8 cellular contexts compared by ENCODE assay signal in genomic region chr20:59031326-59032022, GRCh38. TPM values are rescaled to one million over a fixed set of nuclear protein-coding genes. Genes with fewer than 3 reads are reported as not detected.
DNase-seq lines count a peak whose midpoint lies in the region; ATAC-seq and TF ChIP-seq lines count a peak whose summit lies in the region.

No MANE protein-coding gene starts in this region.

- peak overlapping the region; percentile 87 for H4K5ac ChIP-seq in IMR-90 (ENCODE audit: low read depth, low read length)

- no peaks in the 10 kb centered on the region for H3K9me3 Mint-ChIP-seq in Calu3 (ENCODE audit: low read depth, unreplicated experiment)

- intact Hi-C loops in Calu3 (cut with micrococcal nuclease; ENCODE audit: unreplicated experiment) (loop anchor here (5.0 kb wide), 2 partner anchors 49 to 159 kb away; partner anchors contain the start of gene NELFCD), IMR-90 (cut with micrococcal nuclease) (loop anchor here (5.0 kb wide), 2 partner anchors 139 to 159 kb away; no protein-coding TSS in a partner anchor)

- H2BK20ac ChIP-seq in IMR-90 (ENCODE audit: low read depth, low read length): peak overlapping the region; percentile 50; the same call in 1 of the 2 replicates

- POLR2A ChIA-PET in IMR-90 (lab: Charles Lee; ENCODE audit: unreplicated experiment): interaction anchor here (1.3 kb wide), 1 partner anchor 12 kb away, joined by 5 read pairs; no protein-coding TSS in a partner anchor

- peaks cover 55% of the 10 kb centered on the region for H3K4me1 Mint-ChIP-seq in Calu3 (ENCODE audit: low read depth, unreplicated experiment)

- H3K23ac ChIP-seq in IMR-90 (ENCODE audit: low read depth, low read length): peak overlapping the region; percentile 99

- H3K27me3 Mint-ChIP-seq in Calu3 (ENCODE audit: unreplicated experiment): no peaks in the 10 kb centered on the region

- H3K4ac ChIP-seq in IMR-90 (ENCODE audit: low read depth, low read length): peak overlapping the region; percentile 99

- CTCF ChIA-PET in Calu3 (lab: Charles Lee) (interaction anchor here (1.2 to 2.5 kb wide), 3 partner anchors 12 to 161 kb away, joined by 4 to 11 read pairs (median 5); no protein-coding TSS in a partner anchor), IMR-90 (lab: Yijun Ruan, JAX) (interaction anchor here (0.9 to 1.4 kb wide), 2 partner anchors 12 to 45 kb away, joined by 3 to 5 read pairs; partner anchors contain the start of gene PRELID3B)

- peaks cover 7% of the 10 kb centered on the region for H3K9me1 ChIP-seq in IMR-90 (ENCODE audit: insufficient read depth, low read length)

- peak overlapping the region; percentile 93 for H2BK5ac ChIP-seq in IMR-90 (ENCODE audit: low read depth, low read length, poor library complexity, severe bottlenecking)

- peaks cover 9% of the 10 kb centered on the region for H3K4me1 ChIP-seq in IMR-90 (ENCODE audit: control insufficient read depth, insufficient read depth, low read length)
- peaks cover 35% of the 10 kb centered on the region for H3K4me1 ChIP-seq in mononuclear cell (ENCODE audit: insufficient read depth, low read length)

- H3K9me3 ChIP-seq in IMR-90 (ENCODE audit: control insufficient read depth, insufficient read depth, low read length): no peaks in the 10 kb centered on the region
- no peaks in the 10 kb centered on the region for H3K9me3 ChIP-seq in mononuclear cell (ENCODE audit: low read depth, low read length)

- in situ Hi-C loops in IMR-90 (cut with MboI; ENCODE audit: low sequenced_read_pairs) (loop anchor here (25.0 kb wide), 3 partner anchors 794 to 1644 kb away; partner anchors contain the start of genes ANKRD60 and RBM38), brain microvascular endothelial cell (cut with HindIII; ENCODE audit: low pct_ligation_motif_present, low sequenced_read_pairs) (no loop called here)

- H3K79me1 ChIP-seq in IMR-90 (ENCODE audit: low read depth in 1 of 2, low read length in 2 of 2): peaks cover 20 to 49% of the 10 kb centered on the region in 2 experiments

- TF ChIP-seq CTCF in Calu3 (IDR thresholded peaks at IDR 0.05; ENCODE audit: unreplicated experiment) (no peak), IMR-90 (conservative IDR thresholded peaks at IDR 0.05; ENCODE audit: low read depth, low read length) (no peak), brain microvascular endothelial cell (IDR thresholded peaks at IDR 0.05; ENCODE audit: low read depth, low read length, missing control alignments) (no peak)

- peak overlapping the region; percentile 99 for H2AK9ac ChIP-seq in IMR-90 (replicated peaks; ENCODE audit: low read depth, low read length, poor library complexity)

- H2AK5ac ChIP-seq in IMR-90 (ENCODE audit: low read depth, low read length): peak overlapping the region; percentile 85

- H3K14ac ChIP-seq in IMR-90 (replicated peaks; ENCODE audit: low read depth, low read length): peak overlapping the region; percentile 97

- no peak for ATAC-seq in IMR-90 (ENCODE audit: low read depth)

- TF ChIP-seq POLR2A in IMR-90 (IDR thresholded peaks at IDR 0.05; ENCODE audit: low read depth, low read length): no peak

- H3K4me3 ChIP-seq in IMR-90 (ENCODE audit: insufficient read depth, low read depth, low read length) (peak overlapping the region; percentile 93), brain microvascular endothelial cell (ENCODE audit: low read depth, low read length) (peak overlapping the region; percentile 89), mononuclear cell (ENCODE audit: low read length) (peak overlapping the region; percentile 65)

- no TSS peak for BruUV-seq in Calu3 (replicated peaks; lab: Mats Ljungman, UMichigan)
- no TSS peak for BruUV-seq in IMR-90 (replicated peaks; lab: Mats Ljungman, UMichigan)

- peak overlapping the region; percentile 49; the same call in 1 of the 2 replicates for H2BK120ac ChIP-seq in IMR-90 (ENCODE audit: low read depth, low read length)

- TF ChIP-seq RAD21 in IMR-90 (IDR thresholded peaks at IDR 0.05; ENCODE audit: low read length): no peak

- H2AFZ ChIP-seq in IMR-90 (replicated peaks; ENCODE audit: low read length, poor library complexity): peak overlapping the region; percentile 96

- H3K27ac ChIP-seq in IMR-90 (ENCODE audit: insufficient read depth, low read length) (peak overlapping the region; percentile 94), brain microvascular endothelial cell (peak overlapping the region; percentile 69)

- H4K20me1 ChIP-seq in IMR-90 (ENCODE audit: insufficient read depth, low read length): peaks cover 33% of the 10 kb centered on the region

- peak overlapping the region; percentile 96 for H3K4me2 ChIP-seq in IMR-90 (ENCODE audit: low read depth, low read length)

- peak overlapping the region; percentile 91 for H3K27ac Mint-ChIP-seq in Calu3 (ENCODE audit: unreplicated experiment)

- H3K27me3 ChIP-seq in IMR-90 (ENCODE audit: control insufficient read depth, insufficient read depth, low read length): no peaks in the 10 kb centered on the region
- no peaks in the 10 kb centered on the region for H3K27me3 ChIP-seq in brain microvascular endothelial cell (replicated peaks)
- H3K27me3 ChIP-seq in mononuclear cell (ENCODE audit: insufficient read depth, low read length): no peaks in the 10 kb centered on the region

- peak overlapping the region; percentile 48; the same call in 1 of the 3 replicates for H2BK15ac ChIP-seq in IMR-90 (ENCODE audit: low read depth, low read length)

- H3K4me3 Mint-ChIP-seq in Calu3 (ENCODE audit: low read depth, unreplicated experiment): peak overlapping the region; percentile 95

- peak overlapping the region; percentile 88 for H3K9ac ChIP-seq in IMR-90 (ENCODE audit: low read depth, low read length)

- peak overlapping the region; percentile 84 for H3K56ac ChIP-seq in IMR-90 (ENCODE audit: extremely low read depth, insufficient read depth, low read length)

- peak overlapping the region; percentile 69; the same call in 1 of the 2 replicates for H3K18ac ChIP-seq in IMR-90 (ENCODE audit: low read depth, low read length)

- H3K36me3 ChIP-seq in IMR-90 (ENCODE audit: control insufficient read depth, insufficient read depth, low read length) (peaks cover 19% of the 10 kb centered on the region), brain microvascular endothelial cell (replicated peaks) (peaks cover 34% of the 10 kb centered on the region)

- DNase-seq in Calu3: no peak
- DNase-seq in IMR-90: no peak
- no peak for DNase-seq in brain microvascular endothelial cell
- DNase-seq in stimulated activated CD4-positive, alpha-beta T cell treated with anti-CD3 and anti-CD28 coated beads, Interleukin-4, amount 100 ng/mL, for 4 hours: no peak
- DNase-seq in NCI-H510A (lab: John Stamatoyannopoulos, UW): no peak
- no peak for DNase-seq in C1 segment of cervical spinal cord (lab: John Stamatoyannopoulos, UW)
- no peak for DNase-seq in stimulated activated CD8-positive, alpha-beta memory T cell treated with anti-CD3 and anti-CD28 coated beads, Interleukin-4, amount 100 ng/mL, for 48 hours

- dilution Hi-C loops in IMR-90 (cut with HindIII; ENCODE audit: low sequenced_read_pairs, unreplicated experiment): no loop called here

- peaks cover 91% of the 10 kb centered on the region for H3K36me3 Mint-ChIP-seq in Calu3 (ENCODE audit: insufficient read depth, unreplicated experiment)

- WGBS in IMR-90 (ENCODE audit: extremely low coverage in 2 of 2, insufficient read length in 1 of 2), 2 experiments: 0% methylated on average over 4 of the region's 18 CpGs; no CpG with 5 or more reads in 1 of the 2 experiments

- peak overlapping the region; percentile 46 to 96 for H4K8ac ChIP-seq in IMR-90 (ENCODE audit: low read depth in 2 of 2, low read length in 2 of 2)

- peak overlapping the region; percentile 92 for H4K91ac ChIP-seq in IMR-90 (ENCODE audit: insufficient read depth, low read depth, low read length)

TF ChIP-seq in IMR-90, 13 proteins besides CTCF, POLR2A, EP300 and RAD21:
- TF ChIP-seq MAZ (IDR thresholded peaks at IDR 0.05; ENCODE audit: borderline replicate concordance, low read depth, low read length) (no peak), RFX5 (IDR thresholded peaks at IDR 0.05; ENCODE audit: low read depth, low read length) (no peak), MAFK (IDR thresholded peaks at IDR 0.05; ENCODE audit: low read depth, low read length) (no peak)
- TF ChIP-seq, protein P1, sequence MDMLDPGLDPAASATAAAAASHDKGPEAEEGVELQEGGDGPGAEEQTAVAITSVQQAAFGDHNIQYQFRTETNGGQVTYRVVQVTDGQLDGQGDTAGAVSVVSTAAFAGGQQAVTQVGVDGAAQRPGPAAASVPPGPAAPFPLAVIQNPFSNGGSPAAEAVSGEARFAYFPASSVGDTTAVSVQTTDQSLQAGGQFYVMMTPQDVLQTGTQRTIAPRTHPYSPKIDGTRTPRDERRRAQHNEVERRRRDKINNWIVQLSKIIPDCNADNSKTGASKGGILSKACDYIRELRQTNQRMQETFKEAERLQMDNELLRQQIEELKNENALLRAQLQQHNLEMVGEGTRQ (IDR thresholded peaks at IDR 0.05; ENCODE audit: low read depth, low read length): peak; percentile 35; the same call in 1 of the 2 replicates
TF ChIP-seq in IMR-90: peak in this region for 1.

RNA-seq across cellular contexts. Expression of gene ATP5F1E, which starts 0.7 kb away (rescaled TPM):
- total RNA-seq in Calu3 (2022): 108 and 116 TPM in 2 replicates
- 3.8 and 12.2 TPM in 2 replicates for total RNA-seq in IMR-90 (2012; rRNA removed)
- 34.5 and 42.6 TPM in 2 replicates for polyA plus RNA-seq in IMR-90 (2012; rRNA removed)
- 9.0 and 19.1 TPM in 2 replicates for polyA plus RNA-seq in IMR-90 (2012; cell fraction: cytosol; rRNA removed)
- 1.8 and 10.5 TPM in 2 replicates for polyA plus RNA-seq in IMR-90 (2012; cell fraction: nucleus; rRNA removed; ENCODE audit: low replicate concordance)
- total RNA-seq in mononuclear cell: 35.7 TPM

RNA-seq across cellular contexts. Expression of gene PRELID3B, which starts 11.1 kb away (rescaled TPM):
- total RNA-seq in Calu3 (2022) (128 and 136 TPM in 2 replicates), IMR-90 (2012; rRNA removed) (41.9 and 80.8 TPM in 2 replicates), mononuclear cell (72.8 TPM)
- 18.0 and 24.8 TPM in 2 replicates for polyA plus RNA-seq in IMR-90 (2012; rRNA removed)
- polyA plus RNA-seq in IMR-90 (2012; cell fraction: cytosol; rRNA removed): 3.3 and 4.8 TPM in 2 replicates
- polyA plus RNA-seq in IMR-90 (2012; cell fraction: nucleus; rRNA removed; ENCODE audit: low replicate concordance): 1.4 and 8.0 TPM in 2 replicates

RNA-seq across cellular contexts. Expression of gene TUBB1, which starts 12.2 kb away (rescaled TPM):
- not detected in 2 replicates for total RNA-seq in Calu3 (2022)
- total RNA-seq in IMR-90 (2012; rRNA removed): not detected in 2 replicates
- polyA plus RNA-seq in IMR-90 (2012; rRNA removed): not detected in 2 replicates
- polyA plus RNA-seq in IMR-90 (2012; cell fraction: cytosol; rRNA removed): not detected in 2 replicates
- 0.02 TPM in 1 of 2 replicates, not detected in the other for polyA plus RNA-seq in IMR-90 (2012; cell fraction: nucleus; rRNA removed; ENCODE audit: low replicate concordance)
- 188 TPM for total RNA-seq in mononuclear cell

RNA-seq across cellular contexts. Expression of gene CTSZ, which starts 24.4 kb away (rescaled TPM):
- total RNA-seq in Calu3 (2022) (158 and 183 TPM in 2 replicates), IMR-90 (2012; rRNA removed) (43.6 and 46.1 TPM in 2 replicates), mononuclear cell (184 TPM)
- polyA plus RNA-seq in IMR-90 (2012; rRNA removed): 82.8 and 88.5 TPM in 2 replicates
- 78.1 and 134 TPM in 2 replicates for polyA plus RNA-seq in IMR-90 (2012; cell fraction: cytosol; rRNA removed)
- polyA plus RNA-seq in IMR-90 (2012; cell fraction: nucleus; rRNA removed; ENCODE audit: low replicate concordance): 37.6 and 39.3 TPM in 2 replicates

RNA-seq across cellular contexts. Expression of gene NELFCD, which starts 50.4 kb away (rescaled TPM):
- total RNA-seq in Calu3 (2022) (179 and 181 TPM in 2 replicates), IMR-90 (2012; rRNA removed) (82.2 and 94.1 TPM in 2 replicates), mononuclear cell (37.2 TPM)
- polyA plus RNA-seq in IMR-90 (2012; rRNA removed): 85.7 and 88.9 TPM in 2 replicates
- 41.7 and 69.9 TPM in 2 replicates for polyA plus RNA-seq in IMR-90 (2012; cell fraction: cytosol; rRNA removed)
- 137 and 278 TPM in 2 replicates for polyA plus RNA-seq in IMR-90 (2012; cell fraction: nucleus; rRNA removed; ENCODE audit: low replicate concordance)

Comparison
In these comparisons a context has a peak if more than half of its experiments do, and no peak if none do; other contexts are left out.
1. RNA of gene TUBB1, which starts 12.2 kb away (total RNA-seq): 188 TPM in mononuclear cell (single experiment); not detected in Calu3 and not detected in IMR-90; every median in the first group is over 100 times any median in the second.
2. Peak in every context shown above with its lines, with median percentiles within 50 percentile points of each other: H3K4me3 ChIP-seq.